8 cellular contexts compared by ENCODE assay signal in genomic region chr22:24602847-24603769, GRCh38. TPM values are rescaled to one million over a fixed set of nuclear protein-coding genes. Genes with fewer than 3 reads are reported as not detected.
A peak's percentile ranks its signal among the peaks of the same experiment; 100 is the strongest.
DNase-seq lines count a peak whose midpoint lies in the region; ATAC-seq and TF ChIP-seq lines count a peak whose summit lies in the region.
"Not testable (repeated sequence)": the region's sequence is repeated elsewhere in the genome, so short reads cannot be mapped to it uniquely, and the experiment has no call there.

GGT1 (plus strand) TSS chr22:24603193; CDS start chr22:24611082, 7,889 bp downstream.

- not testable (repeated sequence) for H3K9me3 Mint-ChIP-seq in IgD-negative memory B cell

- H3K4me3 Mint-ChIP-seq in IgD-negative memory B cell, result peak within 1 kb of the TSS in 2 of 4 donors; percentile 57 to 83

- intact Hi-C loops in dorsolateral prefrontal cortex (cut with DNase I); left colon (cut with DNase I, micrococcal nuclease): not testable (repeated sequence)

- TF ChIP-seq POLR2A in upper lobe of left lung (IDR thresholded peaks at IDR 0.05), result not testable (repeated sequence)

- peak; percentile 54 for ATAC-seq in left colon
- peak; percentile 23 to 28 for ATAC-seq in upper lobe of left lung (ENCODE audit: low FRiP score in 2 of 2)

- TF ChIP-seq CTCF in dorsolateral prefrontal cortex (IDR thresholded peaks at IDR 0.05 in 54 of 56, conservative IDR thresholded peaks at IDR 0.05 in 2 of 56; ENCODE audit: low read depth in 1 of 56, partially characterized antibody in 56 of 56); neutrophil (IDR thresholded peaks at IDR 0.05); upper lobe of left lung (IDR thresholded peaks at IDR 0.05): not testable (repeated sequence)

- not testable (repeated sequence) for TF ChIP-seq EP300 in upper lobe of left lung (IDR thresholded peaks at IDR 0.05)

- H3K4me1 Mint-ChIP-seq in IgD-negative memory B cell, result peaks cover 5 to 11% (median 8%) of the 10 kb centered on the region in 3 donors

- H3K4me1 ChIP-seq in neutrophil (ENCODE audit: control insufficient read depth in 1 of 2, insufficient read depth in 1 of 2, low read depth in 1 of 2, low read length in 1 of 2) (peaks cover 47 to 59% of the 10 kb centered on the region in 2 experiments), upper lobe of left lung (peaks cover 9 to 26% (median 20%) of the 10 kb centered on the region in 4 donors)

- not testable (repeated sequence) for H3K27me3 ChIP-seq in dorsolateral prefrontal cortex, neutrophil, upper lobe of left lung

- H3K9me3 ChIP-seq in neutrophil, upper lobe of left lung: not testable (repeated sequence)

- DNase-seq in Caki2 (ENCODE audit: low read depth) (peak; percentile 74), RPMI8226 (peak; percentile 62), dorsolateral prefrontal cortex (peak in 1 of 10 donors; percentile 26), left colon (peak in 1 of 2 donors; percentile 45), upper lobe of left lung (peak; percentile 62 to 75)
- DNase-seq in activated T-cell treated with anti-CD3 and anti-CD28 coated beads, Interleukin-2, amount 50 U/mL, for 1 hour, result peak; percentile 14

- H3K4me3 ChIP-seq in dorsolateral prefrontal cortex, result not testable (repeated sequence)
- H3K4me3 ChIP-seq in neutrophil (ENCODE audit: low read depth in 1 of 2, low read length in 1 of 2), result peak within 1 kb of the TSS; percentile 10 to 15
- peak within 1 kb of the TSS in 3 of 4 donors; percentile 25 to 41 (median 35) for H3K4me3 ChIP-seq in upper lobe of left lung

- not testable (repeated sequence) for H3K27ac Mint-ChIP-seq in IgD-negative memory B cell

- WGBS in upper lobe of left lung, 2 donors, result 59 to 79% methylated on average over 7 to 19 of the region's 22 CpGs

- not testable (repeated sequence) for H3K36me3 Mint-ChIP-seq in IgD-negative memory B cell

- H3K27ac ChIP-seq in dorsolateral prefrontal cortex, result not testable (repeated sequence)
- H3K27ac ChIP-seq in neutrophil (peak within 1 kb of the TSS; percentile 94), upper lobe of left lung (peak within 1 kb of the TSS; percentile 54 to 70 (median 62))

- in situ Hi-C loops in Caki2 (cut with HindIII; ENCODE audit: low pct_unique_long_range_greater_than_20kb, low sequenced_read_pairs), result not testable (repeated sequence)

- not testable (repeated sequence) for H3K27me3 Mint-ChIP-seq in IgD-negative memory B cell

- H3K36me3 ChIP-seq in neutrophil, upper lobe of left lung: not testable (repeated sequence)

RNA-seq across cellular contexts. Expression of gene GGT1, which starts in this region (rescaled TPM):
- total RNA-seq in Caki2 (2014; rRNA removed; shearing (Covaris generic); ENCODE audit: low replicate concordance), result 396 and 486 TPM in 2 replicates
- polyA plus RNA-seq in IgD-negative memory B cell, result 10.8 TPM
- total RNA-seq in dorsolateral prefrontal cortex (10 to 100 TPM in 107 of 120 experiments, 1 to 10 TPM in 13; 6.2 to 29.0 (median 13.6) TPM), left colon (100 to 1,000 TPM in 1 of 2 donors, 1 to 10 TPM in 1; 9.6 to 195 TPM), upper lobe of left lung (100 to 1,000 TPM in 4 of 6 donors, 10 to 100 TPM in 2; 57.4 to 220 (median 117) TPM)
